ENCODE assay signal across 16 cellular contexts in genomic region chr2:45968946-45969584, GRCh38.
A peak's percentile ranks its signal among the peaks of the same experiment; 100 is the strongest.
DNase-seq lines count a peak whose midpoint lies in the region; TF ChIP-seq lines count a peak whose summit lies in the region.
"Had no signal": no experiment of that assay in that cellular context is flagged by ENCODE, and none has a peak within 500 bp of the region (broad histone marks: within the 10 kb centered on the region; RNA-seq: fewer than 3 reads in every experiment).

No MANE protein-coding gene starts in this region.

- DNase-seq in AG20443 (ENCODE audit: low spot score) (peak; percentile 46), astrocyte of the cerebellum (ENCODE audit: low read depth) (peak; percentile 33), kidney tubule cell (ENCODE audit: low spot score) (peak; percentile 37), skeletal muscle cell (ENCODE audit: low read depth) (peak; percentile 17), germinal center (ENCODE audit: low spot score) (no peak), HAP-1 (ENCODE audit: low spot score in 2 of 2) (no peak), GM20000 (ENCODE audit: low spot score) (no peak), head of caudate nucleus (no peak)
- DNase-seq: DMS153; effector CD8-positive, alpha-beta T cell; GOT3; immature natural killer cell; NCI-H2081; NCI-H748 treated with DMSO at 0.1 percent for 48 hours had no signal

- no peak overlapping the region for H3K4me3 ChIP-seq in astrocyte of the cerebellum (ENCODE audit: low read depth, low read length)
- H3K4me3 ChIP-seq in skeletal muscle cell (ENCODE audit: low read depth, low read length): no peak overlapping the region
- no peak overlapping the region for H3K4me3 ChIP-seq in HAP-1
- H3K4me3 ChIP-seq: gastroesophageal sphincter, prostate gland had no signal

- in situ Hi-C loops in astrocyte of the cerebellum (cut with HindIII; ENCODE audit: low sequenced_read_pairs): no loop called here
- in situ Hi-C loops in HAP-1 (cut with MboI; ENCODE audit: low sequenced_read_pairs): no loop called here

- no peaks in the 10 kb centered on the region for H3K9me3 ChIP-seq in HAP-1
- H3K9me3 ChIP-seq: gastroesophageal sphincter, prostate gland had no signal

- H3K4me1 ChIP-seq in HAP-1: no peaks in the 10 kb centered on the region
- H3K4me1 ChIP-seq: prostate gland had no signal

- no peaks in the 10 kb centered on the region for H3K27me3 ChIP-seq in HAP-1 (ENCODE audit: low read depth)
- H3K27me3 ChIP-seq: gastroesophageal sphincter had no signal

- no peaks in the 10 kb centered on the region for H3K36me3 ChIP-seq in HAP-1 (replicated peaks)
- H3K36me3 ChIP-seq: gastroesophageal sphincter, prostate gland had no signal

- intact Hi-C loops in head of caudate nucleus (cut with DNase I): no loop called here

- TF ChIP-seq CTCF in astrocyte of the cerebellum (IDR thresholded peaks at IDR 0.05; ENCODE audit: low read depth, low read length, missing control alignments) (no peak), GM20000 (IDR thresholded peaks at IDR 0.05; ENCODE audit: extremely low read depth, missing control alignments) (no peak)

Comparison
In these comparisons a context has a peak if more than half of its experiments do, and no peak if none do; other contexts are left out.
1. DNase-seq: peak in AG20443 (single experiment), astrocyte of the cerebellum (single experiment), kidney tubule cell (single experiment) and skeletal muscle cell (single experiment); none in germinal center (single experiment), HAP-1 (0 of 2), GM20000 (single experiment) and head of caudate nucleus (0 of 42).